In genomic region chr4:43282534-43282933, GRCh38 we compare ENCODE assay signal across 18 cellular contexts.
"Had no signal": no experiment of that assay in that cellular context is flagged by ENCODE, and none has a peak within 500 bp of the region (broad histone marks: within the 10 kb centered on the region; RNA-seq: fewer than 3 reads in every experiment).

No MANE protein-coding gene starts in this region.

- H3K4me2 ChIP-seq: hepatocyte had no signal

- H3K4me3 ChIP-seq: coronary artery, hepatocyte, suprapubic skin, thyroid gland, vagina had no signal

- H3K36me3 ChIP-seq: suprapubic skin, thyroid gland, vagina had no signal

- H3K9me3 ChIP-seq: suprapubic skin, thyroid gland, vagina had no signal

- H2AFZ ChIP-seq: hepatocyte had no signal

- H3K27ac Mint-ChIP-seq: naive thymus-derived CD4-positive, alpha-beta T cell; nephron progenitor cell; stimulated activated effector memory CD8-positive, alpha-beta T cell treated with anti-CD3 and anti-CD28 coated beads, Interleukin-12 subunit alpha, Interleukin-12 subunit beta, amount 100 ng/mL, for 72 hours; type B pancreatic cell had no signal

- H3K27me3 Mint-ChIP-seq: naive thymus-derived CD4-positive, alpha-beta T cell had no signal

- H3K4me1 ChIP-seq: suprapubic skin, thyroid gland, vagina had no signal

- ATAC-seq: left colon; naive thymus-derived CD4-positive, alpha-beta T cell; right cardiac atrium; stimulated activated effector memory CD8-positive, alpha-beta T cell treated with anti-CD3 and anti-CD28 coated beads, Interleukin-12 subunit alpha, Interleukin-12 subunit beta, amount 100 ng/mL, for 72 hours; stimulated activated naive CD8-positive, alpha-beta T cell treated with anti-CD3 and anti-CD28 coated beads, Interleukin-15, Interleukin-2, amounts not matched to agents 100 U/mL and 50 U/mL, for 24 hours had no signal

- H3K9me3 Mint-ChIP-seq: nephron progenitor cell, type B pancreatic cell had no signal

- H3K27ac ChIP-seq: coronary artery, hepatocyte, suprapubic skin, thyroid gland, vagina had no signal

- DNase-seq: effector CD4-positive, alpha-beta T cell; foreskin melanocyte; head of caudate nucleus; left colon; mesendoderm; naive thymus-derived CD4-positive, alpha-beta T cell; nephron progenitor cell; right cardiac atrium; stimulated activated CD4-positive, alpha-beta T cell treated with anti-CD3 and anti-CD28 coated beads, Interleukin-4, amount 100 ng/mL, for 1 hour; stimulated activated CD8-positive, alpha-beta memory T cell treated with anti-CD3 and anti-CD28 coated beads, Interleukin-4, amount 100 ng/mL, for 48 hours; stimulated activated naive CD8-positive, alpha-beta T cell treated with anti-CD3 and anti-CD28 coated beads, Interleukin-15, Interleukin-2, amounts not matched to agents 100 U/mL and 50 U/mL, for 24 hours; thyroid gland had no signal

- H3K36me3 Mint-ChIP-seq: stimulated activated effector memory CD8-positive, alpha-beta T cell treated with anti-CD3 and anti-CD28 coated beads, Interleukin-12 subunit alpha, Interleukin-12 subunit beta, amount 100 ng/mL, for 72 hours; type B pancreatic cell had no signal

- H3K27me3 ChIP-seq: hepatocyte, suprapubic skin, thyroid gland, vagina had no signal

- H3K79me2 ChIP-seq: hepatocyte had no signal

- H3K4me3 Mint-ChIP-seq: naive thymus-derived CD4-positive, alpha-beta T cell; nephron progenitor cell; stimulated activated effector memory CD8-positive, alpha-beta T cell treated with anti-CD3 and anti-CD28 coated beads, Interleukin-12 subunit alpha, Interleukin-12 subunit beta, amount 100 ng/mL, for 72 hours; type B pancreatic cell had no signal

- H3K4me1 Mint-ChIP-seq: naive thymus-derived CD4-positive, alpha-beta T cell; nephron progenitor cell; stimulated activated effector memory CD8-positive, alpha-beta T cell treated with anti-CD3 and anti-CD28 coated beads, Interleukin-12 subunit alpha, Interleukin-12 subunit beta, amount 100 ng/mL, for 72 hours had no signal
